ENCODE assay signal across 8 cellular contexts in the genomic region with DNA sequence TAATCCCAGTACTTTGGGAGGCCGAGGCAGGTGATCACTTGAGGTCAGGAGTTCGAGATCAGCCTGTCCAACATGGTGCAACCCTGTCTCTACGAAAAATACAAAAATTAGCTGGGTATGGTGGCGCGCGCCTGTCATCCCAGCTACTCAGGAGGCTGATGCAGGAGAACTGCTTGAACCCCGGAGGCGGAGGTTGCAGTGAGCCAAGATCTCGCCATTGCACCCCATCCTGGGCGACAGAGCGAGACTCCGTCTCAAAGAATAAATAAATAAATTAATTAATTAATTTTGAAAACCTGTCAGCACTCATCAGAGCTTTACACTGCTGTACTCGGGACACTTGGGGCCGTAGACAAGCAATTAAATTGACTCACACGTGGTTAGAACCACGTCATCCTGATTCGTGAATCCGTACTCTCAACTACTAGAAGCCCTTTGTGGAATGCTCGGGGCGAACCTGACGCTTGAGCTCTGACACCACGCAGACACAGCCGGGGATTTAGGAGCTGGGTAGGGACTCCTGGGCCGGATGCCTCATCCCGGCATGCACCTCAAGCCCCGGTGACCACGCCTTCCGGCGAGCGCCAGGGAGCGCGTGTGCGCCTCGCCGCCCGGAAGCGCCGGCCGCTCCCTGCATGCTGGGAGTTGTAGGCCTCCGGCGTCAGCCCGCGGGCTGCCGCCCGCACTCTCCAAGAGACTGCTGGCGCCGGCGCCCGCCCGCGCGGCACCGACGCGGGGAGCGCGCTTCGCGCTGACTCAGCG. TPM values are rescaled to one million over a fixed set of nuclear protein-coding genes. Genes with fewer than 3 reads are reported as not detected.
DNase-seq lines count a peak whose midpoint lies in the region; ATAC-seq, FAIRE-seq and TF ChIP-seq lines count a peak whose summit lies in the region.

Gene XPOT, plus strand, starts transcription at position 685 of the 762 bp plus-strand sequence. CDS start 5,644 bp downstream, outside the sequence.

- POLR2A ChIA-PET in RWPE1 (lab: Yijun Ruan, JAX; ENCODE audit: low non-redundant PET): interaction anchor here (0.6 to 1.1 kb wide), 2 partner anchors 19 to 1228 kb away, joined by 3 to 4 read pairs; no protein-coding TSS in a partner anchor

- no peaks in the 10 kb centered on the region for H3K36me3 Mint-ChIP-seq in natural killer cell

- TF ChIP-seq CTCF in RWPE1 (conservative IDR thresholded peaks at IDR 0.05; ENCODE audit: low read depth): no peak
- no peak for TF ChIP-seq CTCF in natural killer cell (IDR thresholded peaks at IDR 0.05)

- peaks cover 8 to 10% of the 10 kb centered on the region in 2 donors for H3K27me3 Mint-ChIP-seq in natural killer cell (ENCODE audit: low read depth in 2 of 2)

- peak within 1 kb of the TSS; percentile 99 for H3K4me3 Mint-ChIP-seq in natural killer cell

- H3K9me3 Mint-ChIP-seq in natural killer cell: no peaks in the 10 kb centered on the region

- TF ChIP-seq POLR2A in H54 (IDR thresholded peaks at IDR 0.05; ENCODE audit: low read depth, low read length): peak; percentile 85

- FAIRE-seq in H54 (lab: Jason Lieb, UNC): peak; percentile 90

- intact Hi-C loops in natural killer cell (cut with micrococcal nuclease): loop anchor here (1.0 to 10.0 kb wide), 3 partner anchors 49 to 761 kb away; partner anchors contain the start of genes KICS2, LEMD3 and TBK1

- H3K27ac Mint-ChIP-seq in natural killer cell: peak within 1 kb of the TSS; percentile 88 to 98

- ATAC-seq in natural killer cell: peak; percentile 90 to 98 (median 93)
- ATAC-seq in stimulated activated naive CD8-positive, alpha-beta T cell treated with anti-CD3 and anti-CD28 coated beads, Interleukin-15, Interleukin-2, amounts not matched to agents 100 U/mL and 50 U/mL, for 24 hours: peak; percentile 97

- peaks cover 8 to 15% of the 10 kb centered on the region in 2 donors for H3K4me1 Mint-ChIP-seq in natural killer cell

- DNase-seq in ELF-1 (ENCODE audit: low read depth, low spot score) (peak; percentile 99), H54 (ENCODE audit: insufficient read length, low spot score) (peak; percentile 94), LoVo (ENCODE audit: low spot score) (peak; percentile 99), RWPE1 (ENCODE audit: low spot score) (peak; percentile 96), fibroblast of peridontal ligament (ENCODE audit: extremely low read depth) (peak; percentile 96), natural killer cell (peak; percentile 87)
- DNase-seq in activated T-helper 9 cell treated with anti-CD3 and anti-CD28 coated beads, Interleukin-2, amount 50 U/mL, for 16 hours (ENCODE audit: low read depth): peak; percentile 92
- peak; percentile 92 for DNase-seq in stimulated activated naive CD8-positive, alpha-beta T cell treated with anti-CD3 and anti-CD28 coated beads, Interleukin-15, Interleukin-2, amounts not matched to agents 100 U/mL and 50 U/mL, for 24 hours

- peak within 1 kb of the TSS; percentile 99 for H3K27ac ChIP-seq in RWPE1

- CTCF ChIA-PET in RWPE1 (lab: Yijun Ruan, JAX): interaction anchor here (0.5 to 0.7 kb wide), 3 partner anchors 25 to 565 kb away, joined by 3 to 7 read pairs (median 4); no protein-coding TSS in a partner anchor

RNA-seq across cellular contexts. Expression of gene XPOT, which starts in this region (rescaled TPM):
- 10 to 100 TPM; 39.8 to 51.5 (median 45.0) TPM for total RNA-seq in natural killer cell

Comparison
In these comparisons a context has a peak if more than half of its experiments do, and no peak if none do; other contexts are left out.
1. Peak in every context shown above with its lines: DNase-seq, ATAC-seq and H3K27ac ChIP-seq.